Comparison of ENCODE assay signal across 8 cellular contexts in the genomic region with DNA sequence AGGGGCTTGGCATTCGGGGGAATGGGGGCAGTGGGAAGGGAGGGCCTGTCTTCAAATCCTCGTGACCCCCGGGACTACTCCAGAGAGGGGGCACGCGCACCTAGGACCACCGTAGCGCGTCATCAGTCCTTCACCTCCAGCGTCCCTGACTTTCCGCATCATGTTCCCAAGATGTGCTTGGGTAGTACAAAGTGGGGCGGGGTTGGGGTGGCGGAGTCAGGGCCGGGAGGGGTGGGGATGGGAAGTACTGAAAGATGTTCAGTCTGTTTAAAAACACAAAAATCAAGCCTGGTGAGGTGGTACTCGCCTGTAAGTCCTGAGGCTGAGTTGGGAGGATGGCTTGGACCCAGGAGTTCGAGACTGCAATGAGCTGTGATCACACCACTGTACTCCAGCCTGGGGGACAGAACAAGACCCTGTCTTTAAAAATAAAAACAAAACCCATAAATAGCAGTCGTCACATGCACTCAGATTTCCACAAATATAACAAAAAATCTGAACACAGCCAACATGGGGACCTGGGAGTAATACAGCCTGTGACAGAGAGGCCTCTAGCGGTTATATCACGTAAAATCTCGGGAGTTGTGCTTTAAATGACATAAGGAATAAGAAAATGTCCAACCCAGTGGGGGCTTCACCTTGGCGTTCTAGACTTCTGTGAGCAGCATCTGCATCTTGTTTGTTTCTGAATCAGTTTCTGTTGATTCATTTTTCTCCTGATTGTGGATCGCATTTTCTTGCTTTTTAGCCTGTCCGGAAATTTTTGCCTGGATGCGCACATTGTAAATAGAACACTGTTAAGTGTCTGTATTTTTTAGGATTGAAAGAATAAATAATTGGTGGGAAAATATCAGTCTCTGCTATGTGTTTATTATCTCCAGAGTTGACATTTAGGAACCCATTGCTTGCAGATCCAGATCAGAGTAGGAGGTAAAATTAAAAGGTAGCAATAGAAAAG. TPM values are rescaled to one million over a fixed set of nuclear protein-coding genes. Genes with fewer than 3 reads are reported as not detected.
DNase-seq lines count a peak whose midpoint lies in the region.

No MANE protein-coding gene starts in this region.

- DNase-seq in stimulated activated CD4-positive, alpha-beta T cell treated with anti-CD3 and anti-CD28 coated beads, Interleukin-15, amount 100 ng/mL, for 24 hours, result peak; percentile 30
- DNase-seq in stimulated activated CD4-positive, alpha-beta T cell treated with anti-CD3 and anti-CD28 coated beads, Interleukin-12 subunit alpha, Interleukin-12 subunit beta, amount 100 ng/mL, for 4 hours, result no peak
- DNase-seq in NAMALWA (ENCODE audit: low spot score) (peak; percentile 87), SKM-1 treated with dmso at 0.1 percent for 144 hours (lab: John Stamatoyannopoulos, UW; ENCODE audit: unreplicated experiment) (peak; percentile 31), cerebellum (ENCODE audit: low spot score) (peak; percentile 75), kidney glomerular epithelial cell (lab: John Stamatoyannopoulos, UW) (peak; percentile 67), NCI-H2029 (lab: John Stamatoyannopoulos, UW) (no peak)
- DNase-seq in stimulated activated naive CD4-positive, alpha-beta T cell (lab: John Stamatoyannopoulos, UW), result peak; percentile 7 to 60 (median 38)

RNA-seq across cellular contexts. Expression of gene LRP11, which starts 0.7 kb away (rescaled TPM):
- total RNA-seq in cerebellum, result 26.6 TPM

RNA-seq across cellular contexts. Expression of gene RAET1E, which starts 33.1 kb away (rescaled TPM):
- total RNA-seq in cerebellum, result not detected

RNA-seq across cellular contexts. Expression of gene RAET1G, which starts 58.1 kb away (rescaled TPM):
- not detected for total RNA-seq in cerebellum

Comparison
In these comparisons a context has a peak if more than half of its experiments do, and no peak if none do; other contexts are left out.
1. DNase-seq: peak in stimulated activated CD4-positive, alpha-beta T cell treated with anti-CD3 and anti-CD28 coated beads, Interleukin-15, amount 100 ng/mL, for 24 hours (single experiment), NAMALWA (single experiment), SKM-1 treated with dmso at 0.1 percent for 144 hours (single experiment), cerebellum (single experiment), kidney glomerular epithelial cell (single experiment) and stimulated activated naive CD4-positive, alpha-beta T cell (6 of 6); none in stimulated activated CD4-positive, alpha-beta T cell treated with anti-CD3 and anti-CD28 coated beads, Interleukin-12 subunit alpha, Interleukin-12 subunit beta, amount 100 ng/mL, for 4 hours (single experiment) and NCI-H2029 (single experiment).